9 cellular contexts compared by ENCODE assay signal in genomic region chr11:82586581-82586980, GRCh38.
"Had no signal": no experiment of that assay in that cellular context is flagged by ENCODE, and none has a peak within 500 bp of the region (broad histone marks: within the 10 kb centered on the region; RNA-seq: fewer than 3 reads in every experiment).

No MANE protein-coding gene starts in this region.

- DNase-seq: GOT3, HFFc6, IMR-90, KG1 had no signal

- H3K4me3 Mint-ChIP-seq: HFFc6 had no signal

- H3K4me3 ChIP-seq: HAP-1, K562 had no signal

- H3K9me3 ChIP-seq: HAP-1 had no signal

- H3K27ac Mint-ChIP-seq: HFFc6 had no signal

- H3K4me1 ChIP-seq: HAP-1 had no signal

- ATAC-seq: HCT116, K562 had no signal

- H3K36me3 ChIP-seq: HAP-1 had no signal

- FAIRE-seq: H54, HTR-8/SVneo, K562 had no signal
